In the genomic region with DNA sequence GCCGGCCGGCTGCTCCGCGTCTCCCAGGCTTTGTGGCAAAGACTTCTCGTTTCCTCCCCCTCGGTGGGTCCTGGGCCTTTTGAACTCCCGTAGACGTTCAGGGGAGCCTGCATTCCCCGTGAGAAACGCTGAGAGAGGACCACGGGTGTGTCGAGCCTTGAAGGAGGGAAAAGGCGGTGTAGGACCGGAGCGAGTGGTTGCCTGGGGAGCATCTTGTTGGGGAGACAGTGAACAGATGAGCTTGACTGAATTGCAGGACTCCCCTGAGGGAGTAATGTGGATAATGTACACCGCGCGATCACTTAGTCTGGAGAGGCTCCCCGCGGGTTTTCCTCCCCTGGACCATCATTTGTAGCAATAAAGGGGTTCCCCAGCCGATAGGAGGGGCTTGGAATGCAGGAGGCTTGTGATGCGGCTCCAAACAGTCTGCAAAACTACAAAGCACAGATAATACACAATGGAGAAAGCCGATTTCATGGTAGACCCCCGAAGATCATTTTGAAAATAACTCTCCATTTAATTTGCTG, we compare ENCODE assay signal across 8 cellular contexts. TPM values are rescaled to one million over a fixed set of nuclear protein-coding genes. Genes with fewer than 3 reads are reported as not detected.
DNase-seq lines count a peak whose midpoint lies in the region; ATAC-seq and TF ChIP-seq lines count a peak whose summit lies in the region.

No MANE protein-coding gene starts in this region.

- H3K9me3 ChIP-seq in DOHH2 (ENCODE audit: control insufficient read depth, insufficient read depth, low read length) (no peaks in the 10 kb centered on the region), mucosa of stomach (ENCODE audit: control insufficient read depth, low read length) (no peaks in the 10 kb centered on the region)

- peak overlapping the region; percentile 99 for H3K4me3 ChIP-seq in DOHH2 (ENCODE audit: low read length)
- peak overlapping the region; percentile 81 for H3K4me3 ChIP-seq in LNCaP clone FGC (ENCODE audit: low read depth, low read length)
- H3K4me3 ChIP-seq in mucosa of stomach (ENCODE audit: low read length) = peak overlapping the region; percentile 87

- H3K4me2 ChIP-seq in DOHH2 (ENCODE audit: low read length) = peak overlapping the region; percentile 72

- TF ChIP-seq CTCF in DOHH2 (IDR thresholded peaks at IDR 0.05; ENCODE audit: low read depth, low read length, poor library complexity, severe bottlenecking) (peak; percentile 32), LNCaP clone FGC (IDR thresholded peaks at IDR 0.05; ENCODE audit: control insufficient read depth, extremely low read depth, insufficient read depth) (no peak)

- H3K4me1 ChIP-seq in DOHH2 (ENCODE audit: control insufficient read depth, low read length) (peaks cover 26% of the 10 kb centered on the region), mucosa of stomach (ENCODE audit: control insufficient read depth, insufficient read depth, low read length) (no peaks in the 10 kb centered on the region)

- H3K27ac ChIP-seq in DOHH2 (ENCODE audit: low read depth, low read length) (peak overlapping the region; percentile 71), cingulate gyrus (ENCODE audit: low read depth, low read length) (peak overlapping the region; percentile 56)

- H3K36me3 ChIP-seq in DOHH2 (ENCODE audit: control insufficient read depth, low read length) (peaks cover 9% of the 10 kb centered on the region; the same call in 1 of the 2 replicates), mucosa of stomach (ENCODE audit: control insufficient read depth, insufficient read depth, low read length) (no peaks in the 10 kb centered on the region)

- H3F3A ChIP-seq in DOHH2 (ENCODE audit: control insufficient read depth, insufficient read depth) = no peaks in the 10 kb centered on the region

- H4K20me1 ChIP-seq in DOHH2 (ENCODE audit: control insufficient read depth, insufficient read depth, low read depth, low read length) = no peaks in the 10 kb centered on the region

- H3K27me3 ChIP-seq in DOHH2 (ENCODE audit: control insufficient read depth, low read length) (peaks cover 8% of the 10 kb centered on the region; the same call in 1 of the 2 replicates), mucosa of stomach (ENCODE audit: control insufficient read depth, insufficient read depth, low read length) (no peaks in the 10 kb centered on the region)

- no peaks in the 10 kb centered on the region for H3K9me2 ChIP-seq in DOHH2 (replicated peaks; ENCODE audit: control insufficient read depth, low read length)

- H3K79me2 ChIP-seq in DOHH2 (ENCODE audit: control insufficient read depth, low read length) = peaks cover 49% of the 10 kb centered on the region

- ATAC-seq in GM21447 (IDR thresholded peaks at IDR 0.05; ENCODE audit: unreplicated experiment) = peak; percentile 7

- DNase-seq in LNCaP clone FGC (ENCODE audit: low read depth) = no peak
- DNase-seq in A172 (ENCODE audit: low spot score) = no peak
- DNase-seq in kidney tubule cell (ENCODE audit: low spot score) = no peak
- DNase-seq in Ammon's horn (ENCODE audit: low spot score) = no peak

- H3K9ac ChIP-seq in mucosa of stomach (ENCODE audit: low read length) = peak overlapping the region; percentile 71

RNA-seq across cellular contexts. Expression of gene ALMS1, which starts 0.8 kb away (rescaled TPM):
- total RNA-seq in A172 (2014; rRNA removed; shearing (Covaris generic)) = 19.3 and 23.2 TPM in 2 replicates
